In genomic region chr21:34233741-34234140, GRCh38 we compare ENCODE assay signal across 5 cellular contexts.
DNase-seq lines count a peak whose midpoint lies in the region; ATAC-seq, FAIRE-seq and TF ChIP-seq lines count a peak whose summit lies in the region.
"Not testable (repeated sequence)": the region's sequence is repeated elsewhere in the genome, so short reads cannot be mapped to it uniquely, and the experiment has no call there.

No MANE protein-coding gene starts in this region.

- not testable (repeated sequence) for H4K20me1 ChIP-seq in K562 (replicated peaks; ENCODE audit: control insufficient read depth, insufficient read depth, low read length)

- FAIRE-seq in GM12891 (lab: Jason Lieb, UNC); K562 (lab: Jason Lieb, UNC): not testable (repeated sequence)

- TF ChIP-seq CTCF in K562 (IDR thresholded peaks at IDR 0.05 in 2 of 3, conservative IDR thresholded peaks at IDR 0.05 in 1 of 3; ENCODE audit: insufficient read depth in 2 of 3, low read depth in 1 of 3, low read length in 3 of 3) = not testable (repeated sequence)

- not testable (repeated sequence) for H3K36me3 ChIP-seq in K562 (ENCODE audit: control insufficient read depth, insufficient read depth, low read length)

- H3K9me3 Mint-ChIP-seq in stimulated activated naive B cell treated with anti-CD40 and anti-IgM and Interleukin-4, amounts not matched to agents 10 μg/mL and 1 μg/mL and 100 μg/mL, for 72 hours = peaks cover 11 to 13% of the 10 kb centered on the region in 2 donors

- DNase-seq in GM12891 (ENCODE audit: insufficient read length, low spot score); K562 (ENCODE audit: extremely low read depth in 1 of 4, low spot score in 3 of 4); stimulated activated naive B cell treated with anti-CD40 and anti-IgM and Interleukin-4, amounts not matched to agents 10 μg/mL and 1 μg/mL and 100 μg/mL, for 72 hours: not testable (repeated sequence)
- peak; percentile 3 for DNase-seq in NOMO-1 treated with DMSO at 0.1 percent for 48 hours (lab: John Stamatoyannopoulos, UW; ENCODE audit: unreplicated experiment)
- peak; percentile 15 for DNase-seq in SKM-1 treated with dmso at 0.1 percent for 144 hours (lab: John Stamatoyannopoulos, UW; ENCODE audit: unreplicated experiment)

- TF ChIP-seq RAD21 in K562 (CRISPR knock-in tag; conservative IDR thresholded peaks at IDR 0.05 in 1 of 2, IDR thresholded peaks at IDR 0.05 in 1 of 2) = not testable (repeated sequence)

- not testable (repeated sequence) for H3K27ac ChIP-seq in K562 (ENCODE audit: extremely low read depth, low read depth, low read length)

- POLR2A ChIA-PET in K562 (lab: Yijun Ruan, JAX) = not testable (repeated sequence)

- H3K27me3 ChIP-seq in K562 (ENCODE audit: control insufficient read depth in 2 of 2, insufficient read depth in 2 of 2, low read length in 2 of 2) = peaks cover 3 to 17% of the 10 kb centered on the region in 2 experiments; a peak in 3 of 5 replicates

- H3K4me2 ChIP-seq in K562 (ENCODE audit: insufficient read depth, low read length) = not testable (repeated sequence)

- peaks cover 10 to 27% of the 10 kb centered on the region in 2 donors for H3K4me1 Mint-ChIP-seq in stimulated activated naive B cell treated with anti-CD40 and anti-IgM and Interleukin-4, amounts not matched to agents 10 μg/mL and 1 μg/mL and 100 μg/mL, for 72 hours

- not testable (repeated sequence) for H3K79me2 ChIP-seq in K562 (ENCODE audit: control insufficient read depth, insufficient read depth, low read length)

- H3K4me1 ChIP-seq in K562 (replicated peaks in 1 of 2; ENCODE audit: control insufficient read depth in 2 of 2, insufficient read depth in 2 of 2, low read length in 2 of 2) = not testable (repeated sequence)

- CTCF ChIA-PET in K562 (lab: Yijun Ruan, JAX; ENCODE audit: low intra/inter-chr PET ratio) = not testable (repeated sequence)

- H3K27me3 Mint-ChIP-seq in stimulated activated naive B cell treated with anti-CD40 and anti-IgM and Interleukin-4, amounts not matched to agents 10 μg/mL and 1 μg/mL and 100 μg/mL, for 72 hours = peaks cover 11 to 13% of the 10 kb centered on the region in 2 donors

- in situ Hi-C loops in K562 (cut with MboI) = loop anchor here (10.0 kb wide), 1 partner anchor 309 kb away; no protein-coding TSS in a partner anchor

- not testable (repeated sequence) for H3K4me3 ChIP-seq in K562

- BruUV-seq in K562 (replicated peaks; lab: Mats Ljungman, UMichigan) = not testable (repeated sequence)

- not testable (repeated sequence) for H3K4me3 Mint-ChIP-seq in stimulated activated naive B cell treated with anti-CD40 and anti-IgM and Interleukin-4, amounts not matched to agents 10 μg/mL and 1 μg/mL and 100 μg/mL, for 72 hours

- ATAC-seq in K562 = not testable (repeated sequence)
- peak; percentile 88 for ATAC-seq in stimulated activated naive B cell treated with anti-CD40 and anti-IgM and Interleukin-4, amounts not matched to agents 10 μg/mL and 1 μg/mL and 100 μg/mL, for 72 hours (replicated peaks)

- not testable (repeated sequence) for TF ChIP-seq POLR2A in GM12891 (IDR thresholded peaks at IDR 0.05; ENCODE audit: low read depth, low read length); K562 (conservative IDR thresholded peaks at IDR 0.05)

- H3K9me3 ChIP-seq in K562 (replicated peaks; ENCODE audit: control insufficient read depth, insufficient read depth, low read depth, low read length) = not testable (repeated sequence)

- WGBS in K562 (ENCODE audit: insufficient coverage, low coverage, missing lambda C conversion rate) = 11% methylated on average over 6 of the region's 6 CpGs

- H3K36me3 Mint-ChIP-seq in stimulated activated naive B cell treated with anti-CD40 and anti-IgM and Interleukin-4, amounts not matched to agents 10 μg/mL and 1 μg/mL and 100 μg/mL, for 72 hours = not testable (repeated sequence)

- intact Hi-C loops in K562 (cut with micrococcal nuclease) = not testable (repeated sequence)

- not testable (repeated sequence) for H3K9me1 ChIP-seq in K562 (ENCODE audit: control insufficient read depth, insufficient read depth, low read length)

- not testable (repeated sequence) for TF ChIP-seq EP300 in K562 (IDR thresholded peaks at IDR 0.05; ENCODE audit: low read length)

- not testable (repeated sequence) for H3K9ac ChIP-seq in K562 (ENCODE audit: insufficient read depth in 1 of 2, low read depth in 2 of 2, low read length in 2 of 2)

- not testable (repeated sequence) for H2AFZ ChIP-seq in K562 (ENCODE audit: low read depth, low read length)

- H3K27ac Mint-ChIP-seq in stimulated activated naive B cell treated with anti-CD40 and anti-IgM and Interleukin-4, amounts not matched to agents 10 μg/mL and 1 μg/mL and 100 μg/mL, for 72 hours = not testable (repeated sequence)

TF ChIP-seq in GM12891, 5 proteins besides CTCF, POLR2A, EP300 and RAD21:
- peak; percentile 27; the same call in 1 of the 2 replicates for TF ChIP-seq SPI1 (IDR thresholded peaks at IDR 0.05; ENCODE audit: low read depth, low read length)

TF ChIP-seq in K562, 482 proteins besides CTCF, POLR2A, EP300 and RAD21:
- TF ChIP-seq L3MBTL2 (IDR thresholded peaks at IDR 0.05) (peak; percentile 68), MGA (IDR thresholded peaks at IDR 0.05) (peak; percentile 50; the same call in 1 of the 2 replicates)
